12 cellular contexts compared by ENCODE assay signal in genomic region chr17:48954300-48954755, GRCh38. TPM values are rescaled to one million over a fixed set of nuclear protein-coding genes. Genes with fewer than 3 reads are reported as not detected.
DNase-seq lines count a peak whose midpoint lies in the region; ATAC-seq and TF ChIP-seq lines count a peak whose summit lies in the region.
"Had no signal": no experiment of that assay in that cellular context is flagged by ENCODE, and none has a peak within 500 bp of the region (broad histone marks: within the 10 kb centered on the region; RNA-seq: fewer than 3 reads in every experiment).

No MANE protein-coding gene starts in this region.

- no peak overlapping the region for H2AFZ ChIP-seq in DND-41 (ENCODE audit: low read depth, low read length)

- no peak overlapping the region for H3K9ac ChIP-seq in DND-41 (ENCODE audit: low read depth, low read length)

- H3K36me3 ChIP-seq in DND-41 (ENCODE audit: insufficient read depth, low read length) (no peaks in the 10 kb centered on the region), WERI-Rb-1 (no peaks in the 10 kb centered on the region)

- no peak overlapping the region; the same call in 1 of the 2 replicates for H3K27ac Mint-ChIP-seq in HFFc6
- H3K27ac Mint-ChIP-seq: stimulated activated naive CD8-positive, alpha-beta T cell treated with anti-CD3 and anti-CD28 coated beads, Interleukin-15, Interleukin-2, amounts not matched to agents 100 ng/mL and 50 ng/mL, for 24 hours had no signal

- peaks cover 21% of the 10 kb centered on the region for H3K4me1 Mint-ChIP-seq in HFFc6 (ENCODE audit: low read depth)

- no peaks in the 10 kb centered on the region for H3K9me3 ChIP-seq in DND-41 (ENCODE audit: insufficient read depth, low read length, severe bottlenecking)
- no peaks in the 10 kb centered on the region for H3K9me3 ChIP-seq in WERI-Rb-1 (ENCODE audit: severe bottlenecking)

- no peaks in the 10 kb centered on the region for H4K20me1 ChIP-seq in DND-41 (ENCODE audit: insufficient read depth, low read length)

- H3K4me1 ChIP-seq in DND-41 (ENCODE audit: insufficient read depth, low read length): no peaks in the 10 kb centered on the region

- no peaks in the 10 kb centered on the region for H3K79me2 ChIP-seq in DND-41 (ENCODE audit: insufficient read depth, low read length)

- H3K4me2 ChIP-seq in DND-41 (ENCODE audit: insufficient read depth, low read length): no peak overlapping the region

- H3K4me3 ChIP-seq in DND-41 (ENCODE audit: low read depth in 1 of 2, low read length in 2 of 2) (no peak overlapping the region), WERI-Rb-1 (ENCODE audit: low read depth, low read length) (peak overlapping the region; percentile 11; the same call in 1 of the 2 replicates)

- H3K4me3 Mint-ChIP-seq in HFFc6: no peak overlapping the region
- H3K4me3 Mint-ChIP-seq: stimulated activated naive CD8-positive, alpha-beta T cell treated with anti-CD3 and anti-CD28 coated beads, Interleukin-15, Interleukin-2, amounts not matched to agents 100 ng/mL and 50 ng/mL, for 24 hours had no signal

- DNase-seq in DND-41 (no peak), HFFc6 (peak; percentile 52), WERI-Rb-1 (peak; percentile 94), left colon (peak; percentile 29 to 43), foreskin melanocyte (no peak)
- DNase-seq in effector CD8-positive, alpha-beta T cell (lab: John Stamatoyannopoulos, UW): no peak
- DNase-seq: activated naive CD4-positive, alpha-beta T cell treated with anti-CD3 and anti-CD28 coated beads, Interleukin-2, amount 50 U/mL, for 16 hours; NCI-H345 had no signal

- ATAC-seq in DND-41 (ENCODE audit: insufficient read depth, low read depth) (no peak), left colon (peak; percentile 97), HG02798 (IDR thresholded peaks at IDR 0.05; ENCODE audit: poor library complexity, unreplicated experiment) (no peak), GM19463 (IDR thresholded peaks at IDR 0.05; ENCODE audit: unreplicated experiment) (no peak)

- H3K27ac ChIP-seq in DND-41 (ENCODE audit: low read length): no peak overlapping the region
- peak overlapping the region; percentile 42 for H3K27ac ChIP-seq in WERI-Rb-1

- peaks cover 1% of the 10 kb centered on the region; the same call in 1 of the 2 replicates for H3K27me3 Mint-ChIP-seq in HFFc6 (ENCODE audit: insufficient read depth)

- no peaks in the 10 kb centered on the region for H3K9me3 Mint-ChIP-seq in HFFc6
- H3K9me3 Mint-ChIP-seq: stimulated activated naive CD8-positive, alpha-beta T cell treated with anti-CD3 and anti-CD28 coated beads, Interleukin-15, Interleukin-2, amounts not matched to agents 100 ng/mL and 50 ng/mL, for 24 hours had no signal

- intact Hi-C loops in left colon (cut with DNase I, micrococcal nuclease): no loop called here

- H3K27me3 ChIP-seq in DND-41 (ENCODE audit: insufficient read depth, low read length, poor library complexity) (peaks cover 5% of the 10 kb centered on the region), WERI-Rb-1 (ENCODE audit: insufficient read depth, low read depth, severe bottlenecking) (no peaks in the 10 kb centered on the region)

- H3K36me3 Mint-ChIP-seq in HFFc6 (ENCODE audit: low read depth): no peaks in the 10 kb centered on the region

- peak; percentile 30 for TF ChIP-seq CTCF in DND-41 (IDR thresholded peaks at IDR 0.05; ENCODE audit: borderline replicate concordance, extremely low read depth, low read length, poor library complexity, severe bottlenecking)
- peak; percentile 78 for TF ChIP-seq CTCF in HFFc6 (IDR thresholded peaks at IDR 0.05)
- peak; percentile 85 for TF ChIP-seq CTCF in WERI-Rb-1 (IDR thresholded peaks at IDR 0.05; ENCODE audit: low read depth, low read length)

RNA-seq across cellular contexts. Expression of gene SNF8, which starts 9.7 kb away (rescaled TPM):
- 100 to 1,000 TPM; 131 to 176 (median 157) TPM for total RNA-seq in HFFc6 (2021; fragmentation: NEBNext Ultra II Directional; extraction: Animal tissue kit (Norgen Biotek cat#: 25700))
- total RNA-seq in left colon: 100 to 1,000 TPM; 101 to 123 TPM

RNA-seq across cellular contexts. Expression of gene GIP, which starts 14.1 kb away (rescaled TPM):
- under 1 TPM in 4 of 6 experiments, not detected in 2; 0.31 to 0.60 (median 0.35) TPM for total RNA-seq in HFFc6 (2021; fragmentation: NEBNext Ultra II Directional; extraction: Animal tissue kit (Norgen Biotek cat#: 25700))
- not detected for total RNA-seq in left colon
- total RNA-seq: mononuclear cell had no signal

RNA-seq across cellular contexts. Expression of gene IGF2BP1, which starts 42.9 kb away (rescaled TPM):
- 10 to 100 TPM; 26.5 to 65.4 (median 60.0) TPM for total RNA-seq in HFFc6 (2021; fragmentation: NEBNext Ultra II Directional; extraction: Animal tissue kit (Norgen Biotek cat#: 25700))
- under 1 TPM in 1 of 2 donors, not detected in 1; 0.40 TPM for total RNA-seq in left colon

RNA-seq across cellular contexts. Expression of gene UBE2Z, which starts 46.1 kb away (rescaled TPM):
- 100 to 1,000 TPM; 117 to 135 (median 125) TPM for total RNA-seq in HFFc6 (2021; fragmentation: NEBNext Ultra II Directional; extraction: Animal tissue kit (Norgen Biotek cat#: 25700))
- total RNA-seq in left colon: 10 to 100 TPM; 65.7 to 65.8 TPM

Comparison
In these comparisons a context has a peak if more than half of its experiments do, and no peak if none do; other contexts are left out.
1. DNase-seq: peak in HFFc6 (single experiment), WERI-Rb-1 (single experiment) and left colon (2 of 2); none in DND-41 (single experiment), effector CD8-positive, alpha-beta T cell (single experiment) and foreskin melanocyte (single experiment).
2. CTCF ChIP-seq: peak in every context shown above with its lines; median percentile 85 in WERI-Rb-1; 78 in HFFc6; 30 in DND-41.
3. RNA of gene IGF2BP1, which starts 42.9 kb away (total RNA-seq): 26.5 to 65.4 TPM in HFFc6; 0.40 TPM in left colon; every median in the first group is over 10 times any median in the second.